1 cellular context compared by ENCODE assay signal in the genomic region with DNA sequence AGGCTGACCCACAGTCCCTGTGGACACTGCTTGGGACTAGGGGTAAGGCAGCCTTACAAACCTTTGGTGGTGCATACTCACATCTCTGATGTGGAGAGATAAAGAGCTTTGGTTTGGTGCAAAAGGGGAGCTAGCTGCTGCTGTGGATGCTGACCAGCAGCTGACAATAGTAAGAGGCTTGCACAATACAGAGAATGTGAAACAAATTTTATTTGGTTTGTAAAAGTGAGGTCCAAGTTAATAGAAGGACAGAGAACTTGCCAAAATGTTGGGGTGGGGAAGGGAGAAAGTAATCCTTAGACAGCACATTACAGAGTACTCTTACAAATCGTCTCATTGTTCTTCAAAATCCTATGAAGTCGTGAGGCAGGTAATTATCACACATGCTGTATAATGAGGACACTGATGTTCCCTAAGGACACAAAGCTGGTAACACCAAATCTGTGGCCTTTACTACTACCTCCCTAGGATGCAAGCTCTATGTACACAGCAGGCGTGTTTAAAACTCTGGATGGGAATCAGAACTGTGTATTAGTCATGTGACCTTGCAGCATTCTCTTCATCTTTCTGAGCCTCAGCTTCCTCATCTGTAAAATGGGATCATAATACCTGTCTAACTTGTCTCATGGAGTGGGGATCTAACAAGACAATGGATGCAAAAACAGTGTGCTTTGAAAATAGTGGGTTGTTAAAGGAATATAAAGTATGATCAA.
TF ChIP-seq lines count a peak whose summit lies in the region.

No MANE protein-coding gene starts in this region.

TF ChIP-seq in HepG2, 621 proteins besides CTCF, POLR2A, EP300 and RAD21:
- no peak for TF ChIP-seq ZNF788 (CRISPR knock-in tag; IDR thresholded peaks at IDR 0.05; ENCODE audit: borderline replicate concordance)
- no peak for TF ChIP-seq POLR2G (IDR thresholded peaks at IDR 0.05; ENCODE audit: low read depth, low read length)
- peak; percentile 42 for TF ChIP-seq ZNF629 (CRISPR knock-in tag; conservative IDR thresholded peaks at IDR 0.05)
